In genomic region chr17:41489531-41489930, GRCh38 we compare ENCODE assay signal across 30 cellular contexts. TPM values are rescaled to one million over a fixed set of nuclear protein-coding genes. Genes with fewer than 3 reads are reported as not detected.
"Had no signal": no experiment of that assay in that cellular context is flagged by ENCODE, and none has a peak within 500 bp of the region (broad histone marks: within the 10 kb centered on the region; RNA-seq: fewer than 3 reads in every experiment).

KRT36 (minus strand) TSS chr17:41489910; CDS start chr17:41489864, 46 bp downstream.

- DNase-seq: activated CD4-positive, alpha-beta T cell treated with anti-CD3 and anti-CD28 coated beads for 1 hour; activated CD4-positive, alpha-beta T cell treated with anti-CD3 and anti-CD28 coated beads, Interleukin-2, amount 50 U/mL, for 1 hour; activated CD8-positive, alpha-beta T cell treated with anti-CD3 and anti-CD28 coated beads, Interleukin-2, amount 10 ng/mL, durations not matched to agents 7 days and 5 days; activated gamma-delta T cell treated with Interleukin-2 at 50 U/mL for 16 hours; central memory CD4-positive, alpha-beta T cell; effector memory CD8-positive, alpha-beta T cell; glutamatergic neuron; kidney glomerular epithelial cell; left lung; midbrain; nucleus accumbens; small intestine; stimulated activated CD4-positive, alpha-beta T cell treated with anti-CD3 and anti-CD28 coated beads, Interleukin-2, amount 100 ng/mL, for 24 hours; stimulated activated naive B cell treated with anti-CD40 and anti-IgM and Interleukin-4, amounts not matched to agents 10 μg/mL and 1 μg/mL and 100 μg/mL, for 72 hours; testis; trophoblast cell; uterus had no signal

- H3K36me3 Mint-ChIP-seq: activated naive CD4-positive, alpha-beta T cell treated with anti-CD3 and anti-CD28 coated beads, Interleukin-2, amount 50 U/mL, for 72 hours; brain; stimulated activated naive B cell treated with anti-CD40 and anti-IgM and Interleukin-4, amounts not matched to agents 10 μg/mL and 1 μg/mL and 100 μg/mL, for 72 hours had no signal

- H3K9ac ChIP-seq: parathyroid adenoma had no signal

- H3K27ac Mint-ChIP-seq: activated CD8-positive, alpha-beta T cell treated with anti-CD3 and anti-CD28 coated beads, Interleukin-2, amount 10 ng/mL, durations not matched to agents 7 days and 5 days; activated T-helper 1 cell treated with anti-CD3 and anti-CD28 coated beads, Interleukin-12 subunit alpha, Interleukin-12 subunit beta, Interleukin-2, Interleukin-4 antibody, amounts not matched to agents 30 ng/mL and 10 ng/mL and 1 ng/mL, durations not matched to agents 14 hours and 24 hours and 36 hours; brain; nephron; stimulated activated naive B cell treated with anti-CD40 and anti-IgM and Interleukin-4, amounts not matched to agents 10 μg/mL and 1 μg/mL and 100 μg/mL, for 72 hours had no signal

- H3K4me1 ChIP-seq: parathyroid adenoma, uterus had no signal

- H3K9me3 ChIP-seq: esophagus muscularis mucosa, left lung, testis, uterus had no signal

- H3K4me3 ChIP-seq: dorsolateral prefrontal cortex, esophagus muscularis mucosa, hepatocyte, left lung, testis, uterus had no signal

- H3K4me3 Mint-ChIP-seq: activated CD8-positive, alpha-beta T cell treated with anti-CD3 and anti-CD28 coated beads, Interleukin-2, amount 10 ng/mL, durations not matched to agents 7 days and 5 days; activated T-helper 1 cell treated with anti-CD3 and anti-CD28 coated beads, Interleukin-12 subunit alpha, Interleukin-12 subunit beta, Interleukin-2, Interleukin-4 antibody, amounts not matched to agents 30 ng/mL and 10 ng/mL and 1 ng/mL, durations not matched to agents 14 hours and 24 hours and 36 hours; brain; effector memory CD8-positive, alpha-beta T cell; nephron; stimulated activated naive B cell treated with anti-CD40 and anti-IgM and Interleukin-4, amounts not matched to agents 10 μg/mL and 1 μg/mL and 100 μg/mL, for 72 hours had no signal

- H3K36me3 ChIP-seq: esophagus muscularis mucosa, left lung, uterus had no signal

- H3K27ac ChIP-seq: dorsolateral prefrontal cortex, esophagus muscularis mucosa, hepatocyte, left lung, parathyroid adenoma, testis, uterus had no signal

- H2AFZ ChIP-seq: hepatocyte, parathyroid adenoma had no signal

- H3K27me3 ChIP-seq: dorsolateral prefrontal cortex, hepatocyte, testis, uterus had no signal

- H3K4me2 ChIP-seq: hepatocyte had no signal

- H3K79me2 ChIP-seq: hepatocyte, parathyroid adenoma had no signal

- H3K9me3 Mint-ChIP-seq: activated naive CD4-positive, alpha-beta T cell treated with anti-CD3 and anti-CD28 coated beads, Interleukin-2, amount 50 U/mL, for 72 hours; activated T-helper 1 cell treated with anti-CD3 and anti-CD28 coated beads, Interleukin-12 subunit alpha, Interleukin-12 subunit beta, Interleukin-2, Interleukin-4 antibody, amounts not matched to agents 30 ng/mL and 10 ng/mL and 1 ng/mL, durations not matched to agents 14 hours and 24 hours and 36 hours; brain; effector memory CD8-positive, alpha-beta T cell; nephron; stimulated activated naive B cell treated with anti-CD40 and anti-IgM and Interleukin-4, amounts not matched to agents 10 μg/mL and 1 μg/mL and 100 μg/mL, for 72 hours had no signal

RNA-seq across cellular contexts. Expression of gene KRT36, which starts in this region (rescaled TPM):
- total RNA-seq: activated CD8-positive, alpha-beta T cell treated with anti-CD3 and anti-CD28 coated beads, Interleukin-2, amount 10 ng/mL, durations not matched to agents 7 days and 5 days; activated naive CD4-positive, alpha-beta T cell treated with anti-CD3 and anti-CD28 coated beads, Interleukin-2, amount 50 U/mL, for 72 hours; activated T-helper 1 cell treated with anti-CD3 and anti-CD28 coated beads, Interleukin-12 subunit alpha, Interleukin-12 subunit beta, Interleukin-2, Interleukin-4 antibody, amounts not matched to agents 30 ng/mL and 10 ng/mL and 1 ng/mL, durations not matched to agents 14 hours and 24 hours and 36 hours; aorta; dorsolateral prefrontal cortex; esophagus muscularis mucosa; frontal cortex; hepatocyte; left lung; lung microvascular endothelial cell; sciatic nerve; uterus had no signal
- polyA plus RNA-seq: adipose tissue, hepatocyte, small intestine had no signal
